In the genomic region with DNA sequence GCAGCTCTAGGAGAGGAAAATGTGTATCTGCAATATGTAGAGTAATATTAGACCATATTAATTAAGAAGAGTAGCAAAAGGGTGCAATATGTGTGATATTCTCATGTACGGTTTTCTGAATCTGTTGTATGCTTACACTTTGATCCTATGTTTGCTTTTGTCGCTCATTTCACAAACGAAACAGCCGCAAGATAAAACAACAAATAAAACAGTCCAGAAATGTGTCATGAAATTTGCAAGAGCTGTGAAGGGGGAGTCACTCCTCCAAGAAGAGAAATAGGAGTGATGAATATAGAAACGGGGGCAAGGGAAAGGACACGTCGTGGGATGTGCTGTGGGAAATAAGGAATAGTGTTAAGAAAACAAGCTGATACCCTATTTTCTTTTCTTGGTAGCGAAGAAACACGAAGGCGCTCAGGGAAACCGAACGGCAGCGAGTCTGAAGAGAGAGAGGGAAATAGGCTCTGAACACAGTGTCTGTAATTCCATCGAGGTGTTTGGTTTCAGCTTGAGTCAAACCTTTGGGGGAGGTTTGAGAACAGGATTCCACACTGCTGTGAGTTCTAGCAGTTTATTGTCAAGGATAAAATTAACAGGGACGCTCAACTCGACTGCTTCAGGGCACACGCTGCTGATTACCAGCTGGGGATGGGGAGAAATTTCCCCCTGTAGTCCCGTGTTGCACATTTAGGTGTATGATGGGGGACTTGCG, we compare ENCODE assay signal across 21 cellular contexts.
DNase-seq lines count a peak whose midpoint lies in the region; ATAC-seq, FAIRE-seq and TF ChIP-seq lines count a peak whose summit lies in the region.
"Had no signal": no experiment of that assay in that cellular context is flagged by ENCODE, and none has a peak within 500 bp of the region (broad histone marks: within the 10 kb centered on the region; RNA-seq: fewer than 3 reads in every experiment).

No MANE protein-coding gene starts in this region.

- peak overlapping the region; percentile 40 for H2AFZ ChIP-seq in IMR-90 (replicated peaks; ENCODE audit: low read length, poor library complexity)

- H2BK15ac ChIP-seq in IMR-90 (ENCODE audit: low read depth, low read length) = no peak overlapping the region

- no peak overlapping the region for H4K91ac ChIP-seq in IMR-90 (ENCODE audit: insufficient read depth, low read depth, low read length)

- no peak for FAIRE-seq in GM19239 (lab: Jason Lieb, UNC)
- FAIRE-seq: D721Med had no signal

- in situ Hi-C loops in IMR-90 (cut with MboI; ENCODE audit: low sequenced_read_pairs) = no loop called here

- peak overlapping the region; percentile 78 for H3K4me2 ChIP-seq in IMR-90 (ENCODE audit: low read depth, low read length)

- H3K9ac ChIP-seq in IMR-90 (ENCODE audit: low read depth, low read length) = no peak overlapping the region

- intact Hi-C loops in IMR-90 (cut with micrococcal nuclease) = no loop called here

- 62% methylated on average over 4 of the region's 19 CpGs; no CpG with 5 or more reads in 1 of the 2 experiments for WGBS in IMR-90 (ENCODE audit: extremely low coverage in 2 of 2, insufficient read length in 1 of 2), 2 experiments

- H3K56ac ChIP-seq in IMR-90 (ENCODE audit: extremely low read depth, insufficient read depth, low read length) = no peak overlapping the region

- peak overlapping the region; percentile 30; the same call in 1 of the 2 replicates for H2BK120ac ChIP-seq in IMR-90 (ENCODE audit: low read depth, low read length)

- DNase-seq in AG09309 (ENCODE audit: low read depth) (no peak), IMR-90 (peak; percentile 51), choroid plexus epithelial cell (ENCODE audit: low read depth) (peak; percentile 86), myocyte (ENCODE audit: low read depth) (peak; percentile 66), GM19239 (ENCODE audit: insufficient read length, low spot score) (no peak), OCI-M2 (lab: John Stamatoyannopoulos, UW; ENCODE audit: unreplicated experiment) (no peak), AG20443 (ENCODE audit: low spot score) (no peak)
- DNase-seq: activated CD4-positive, alpha-beta T cell treated with anti-CD3 and anti-CD28 coated beads, Interleukin-2, amount 10 ng/mL, durations not matched to agents 24 days and 14 days; activated naive CD4-positive, alpha-beta T cell treated with anti-CD3 and anti-CD28 coated beads, Interleukin-2, amount 50 U/mL, for 16 hours; activated T-cell treated with anti-CD3 and anti-CD28 coated beads for 4 hours; caudate nucleus; KBM-7; mesendoderm; NCI-H1436; SIG-M5; stimulated activated naive CD8-positive, alpha-beta T cell treated with anti-CD3 and anti-CD28 coated beads, Interleukin-15, Interleukin-2, amounts not matched to agents 100 U/mL and 50 U/mL, for 24 hours; T-helper 9 cell; upper lobe of right lung had no signal

- H2AK5ac ChIP-seq in IMR-90 (ENCODE audit: low read depth, low read length) = no peak overlapping the region

- peaks cover 4% of the 10 kb centered on the region; the same call in 1 of the 2 replicates for H3K4me1 ChIP-seq in IMR-90 (ENCODE audit: control insufficient read depth, insufficient read depth, low read length)
- H3K4me1 ChIP-seq: gastroesophageal sphincter, upper lobe of right lung had no signal

- no peak overlapping the region for H2AK9ac ChIP-seq in IMR-90 (replicated peaks; ENCODE audit: low read depth, low read length, poor library complexity)

- no peak overlapping the region; the same call in 1 of the 2 replicates for H3K18ac ChIP-seq in IMR-90 (ENCODE audit: low read depth, low read length)

- no peak overlapping the region for H3K27ac ChIP-seq in IMR-90 (ENCODE audit: insufficient read depth, low read length)
- H3K27ac ChIP-seq: gastroesophageal sphincter, upper lobe of right lung had no signal

- H4K8ac ChIP-seq in IMR-90 (ENCODE audit: low read depth in 2 of 2, low read length in 2 of 2) = no peak overlapping the region

- dilution Hi-C loops in IMR-90 (cut with HindIII; ENCODE audit: low sequenced_read_pairs, unreplicated experiment) = no loop called here

- no peak overlapping the region for H3K4ac ChIP-seq in IMR-90 (ENCODE audit: low read depth, low read length)

- H3K4me3 ChIP-seq in AG09309 (ENCODE audit: control insufficient read depth, low read depth, low read length) (peak overlapping the region; percentile 42), IMR-90 (ENCODE audit: insufficient read depth, low read depth, low read length) (peak overlapping the region; percentile 37; the same call in 1 of the 2 replicates), choroid plexus epithelial cell (ENCODE audit: low read depth, low read length) (peak overlapping the region; percentile 61)
- H3K4me3 ChIP-seq: gastroesophageal sphincter, upper lobe of right lung had no signal

- no TSS peak for BruUV-seq in IMR-90 (replicated peaks; lab: Mats Ljungman, UMichigan)

- H3K14ac ChIP-seq in IMR-90 (replicated peaks; ENCODE audit: low read depth, low read length) = 0 out of 2 replicates have a peak overlapping the region, but pooled peaks have one; percentile 20

- TF ChIP-seq CTCF in AG09309 (IDR thresholded peaks at IDR 0.05; ENCODE audit: control insufficient read depth, insufficient read depth, low read depth, low read length, missing control alignments) = no peak
- no peak for TF ChIP-seq CTCF in IMR-90 (conservative IDR thresholded peaks at IDR 0.05; ENCODE audit: low read depth, low read length)
- no peak for TF ChIP-seq CTCF in choroid plexus epithelial cell (conservative IDR thresholded peaks at IDR 0.05; ENCODE audit: low read depth, low read length)

- H3K27me3 ChIP-seq in IMR-90 (ENCODE audit: control insufficient read depth, insufficient read depth, low read length) = no peaks in the 10 kb centered on the region
- H3K27me3 ChIP-seq: upper lobe of right lung had no signal

- no peaks in the 10 kb centered on the region for H3K79me1 ChIP-seq in IMR-90 (ENCODE audit: low read depth in 1 of 2, low read length in 2 of 2)

- ATAC-seq in IMR-90 (ENCODE audit: low read depth) = peak; percentile 44; the same call in 1 of the 2 replicates
- no peak for ATAC-seq in HG03457 (IDR thresholded peaks at IDR 0.05; ENCODE audit: unreplicated experiment)
- ATAC-seq: gastroesophageal sphincter; stimulated activated naive CD8-positive, alpha-beta T cell treated with anti-CD3 and anti-CD28 coated beads, Interleukin-15, Interleukin-2, amounts not matched to agents 100 U/mL and 50 U/mL, for 24 hours; upper lobe of right lung had no signal

- no peaks in the 10 kb centered on the region for H4K20me1 ChIP-seq in IMR-90 (ENCODE audit: insufficient read depth, low read length)

- no peaks in the 10 kb centered on the region for H3K36me3 ChIP-seq in IMR-90 (ENCODE audit: control insufficient read depth, insufficient read depth, low read length)
- H3K36me3 ChIP-seq: gastroesophageal sphincter, upper lobe of right lung had no signal

- H2BK5ac ChIP-seq in IMR-90 (ENCODE audit: low read depth, low read length, poor library complexity, severe bottlenecking) = no peak overlapping the region

- POLR2A ChIA-PET in IMR-90 (lab: Charles Lee; ENCODE audit: unreplicated experiment) = no interaction called here

- H3K23ac ChIP-seq in IMR-90 (ENCODE audit: low read depth, low read length) = no peak overlapping the region

- no peak overlapping the region for H4K5ac ChIP-seq in IMR-90 (ENCODE audit: low read depth, low read length)

- CTCF ChIA-PET in IMR-90 (lab: Yijun Ruan, JAX) = interaction anchor here (0.9 kb wide), 1 partner anchor 17 kb away, joined by 3 read pairs; no protein-coding TSS in a partner anchor

- no peaks in the 10 kb centered on the region for H3K9me1 ChIP-seq in IMR-90 (ENCODE audit: insufficient read depth, low read length)

- no peak overlapping the region for H2BK20ac ChIP-seq in IMR-90 (ENCODE audit: low read depth, low read length)

- TF ChIP-seq POLR2A in IMR-90 (IDR thresholded peaks at IDR 0.05; ENCODE audit: low read depth, low read length) = no peak

- H3K9me3 ChIP-seq in IMR-90 (ENCODE audit: control insufficient read depth, insufficient read depth, low read length) = no peaks in the 10 kb centered on the region
- H3K9me3 ChIP-seq: gastroesophageal sphincter, upper lobe of right lung had no signal

- TF ChIP-seq RAD21 in IMR-90 (IDR thresholded peaks at IDR 0.05; ENCODE audit: low read length) = no peak

TF ChIP-seq in IMR-90, 13 proteins besides CTCF, POLR2A, EP300 and RAD21:
- no peak for TF ChIP-seq MAZ (IDR thresholded peaks at IDR 0.05; ENCODE audit: borderline replicate concordance, low read depth, low read length)
- TF ChIP-seq, protein P1, sequence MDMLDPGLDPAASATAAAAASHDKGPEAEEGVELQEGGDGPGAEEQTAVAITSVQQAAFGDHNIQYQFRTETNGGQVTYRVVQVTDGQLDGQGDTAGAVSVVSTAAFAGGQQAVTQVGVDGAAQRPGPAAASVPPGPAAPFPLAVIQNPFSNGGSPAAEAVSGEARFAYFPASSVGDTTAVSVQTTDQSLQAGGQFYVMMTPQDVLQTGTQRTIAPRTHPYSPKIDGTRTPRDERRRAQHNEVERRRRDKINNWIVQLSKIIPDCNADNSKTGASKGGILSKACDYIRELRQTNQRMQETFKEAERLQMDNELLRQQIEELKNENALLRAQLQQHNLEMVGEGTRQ (IDR thresholded peaks at IDR 0.05; ENCODE audit: low read depth, low read length) = no peak
- no peak for TF ChIP-seq MXI1 (IDR thresholded peaks at IDR 0.05; ENCODE audit: borderline replicate concordance, low read depth, low read length)
- TF ChIP-seq FOS (IDR thresholded peaks at IDR 0.05; ENCODE audit: low read depth, low read length) = no peak
- no peak for TF ChIP-seq SMC3 (IDR thresholded peaks at IDR 0.05; ENCODE audit: low read depth, low read length)
- TF ChIP-seq RFX5 (IDR thresholded peaks at IDR 0.05; ENCODE audit: low read depth, low read length) = no peak
- TF ChIP-seq NFE2L2 (IDR thresholded peaks at IDR 0.05; ENCODE audit: low read depth, low read length) = no peak
- no peak for TF ChIP-seq CHD1 (IDR thresholded peaks at IDR 0.05; ENCODE audit: low read depth, low read length)
- no peak for TF ChIP-seq MAFK (IDR thresholded peaks at IDR 0.05; ENCODE audit: low read depth, low read length)
- no peak for TF ChIP-seq CEBPB (IDR thresholded peaks at IDR 0.05; ENCODE audit: low read depth, low read length)

Comparison
In these comparisons a context has a peak if more than half of its experiments do, and no peak if none do; other contexts are left out.
1. DNase-seq: peak in IMR-90 (single experiment), choroid plexus epithelial cell (single experiment) and myocyte (single experiment); none in AG09309 (single experiment), GM19239 (single experiment), OCI-M2 (single experiment) and AG20443 (single experiment).
2. Peak in every context shown above with its lines, with median percentiles within 50 percentile points of each other: H3K4me3 ChIP-seq.